In the genomic region with DNA sequence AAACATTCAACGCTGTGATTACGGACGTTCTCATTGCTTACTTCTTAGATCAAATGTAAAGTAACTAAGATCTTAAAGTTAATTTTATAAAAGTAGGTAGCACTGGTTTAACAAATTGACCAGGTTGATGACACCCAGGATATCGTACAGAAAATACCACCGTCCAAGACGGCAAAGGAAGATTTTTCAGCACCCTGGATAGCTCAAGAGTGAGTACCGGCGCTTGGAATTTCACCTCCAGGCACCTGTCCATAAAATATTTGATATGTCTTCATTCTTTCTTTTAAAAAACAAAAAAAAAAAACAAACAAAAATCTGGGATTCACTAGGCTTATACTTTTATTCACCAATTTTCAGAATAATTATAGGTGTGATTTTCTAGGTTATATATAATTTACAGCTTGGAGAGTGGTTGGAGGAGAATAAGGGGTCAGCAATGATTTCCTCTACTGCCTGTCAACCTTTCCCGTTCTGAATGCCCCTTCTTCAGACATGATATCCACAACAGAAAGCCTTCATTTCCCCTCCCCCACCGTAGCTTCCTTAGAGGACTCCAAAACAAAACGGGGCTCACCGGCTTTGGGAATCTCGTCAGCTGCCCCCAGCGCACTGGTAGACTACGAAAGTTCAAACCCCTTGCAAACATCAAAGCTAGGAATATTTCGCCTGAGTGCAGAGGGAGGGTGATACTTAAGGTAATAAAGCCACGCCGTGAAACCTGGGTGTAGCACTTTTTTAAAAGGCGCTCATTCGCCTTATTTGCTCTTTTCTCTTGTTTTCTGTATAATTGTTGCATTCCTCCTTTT, we compare ENCODE assay signal across 21 cellular contexts. TPM values are rescaled to one million over a fixed set of nuclear protein-coding genes. Genes with fewer than 3 reads are reported as not detected.
DNase-seq lines count a peak whose midpoint lies in the region; ATAC-seq and TF ChIP-seq lines count a peak whose summit lies in the region.
"Had no signal": no experiment of that assay in that cellular context is flagged by ENCODE, and none has a peak within 500 bp of the region (broad histone marks: within the 10 kb centered on the region; RNA-seq: fewer than 3 reads in every experiment).

No MANE protein-coding gene starts in this region.

- H3K9me3 ChIP-seq in breast epithelium: no peaks in the 10 kb centered on the region

- CTCF ChIA-PET in MCF 10A (lab: Yijun Ruan, JAX): no interaction called here

- no peak overlapping the region for H3K4me3 Mint-ChIP-seq in MCF 10A (ENCODE audit: unreplicated experiment)
- no peak overlapping the region for H3K4me3 Mint-ChIP-seq in stimulated activated naive B cell treated with anti-CD40 and anti-IgM and Interleukin-4, amounts not matched to agents 10 μg/mL and 1 μg/mL and 100 μg/mL, for 72 hours
- H3K4me3 Mint-ChIP-seq: activated T-cell treated with anti-CD3 and anti-CD28 coated beads, Interleukin-2, amount 50 U/mL, for 4 hours; nephron had no signal

- peaks cover 8 to 100% of the 10 kb centered on the region in 2 donors for H3K27me3 ChIP-seq in breast epithelium

- H3K36me3 Mint-ChIP-seq in MCF 10A (ENCODE audit: insufficient read depth, unreplicated experiment): no peaks in the 10 kb centered on the region
- peaks cover 21 to 23% of the 10 kb centered on the region in 2 donors for H3K36me3 Mint-ChIP-seq in stimulated activated naive B cell treated with anti-CD40 and anti-IgM and Interleukin-4, amounts not matched to agents 10 μg/mL and 1 μg/mL and 100 μg/mL, for 72 hours

- BruUV-seq in MCF 10A (replicated peaks; lab: Mats Ljungman, UMichigan): no TSS peak

- intact Hi-C loops in MCF 10A (cut with micrococcal nuclease) (no loop called here), breast epithelium (cut with DNase I; ENCODE audit: low total_unique reads) (no loop called here)

- H3K9me3 Mint-ChIP-seq in MCF 10A (ENCODE audit: unreplicated experiment): no peaks in the 10 kb centered on the region
- H3K9me3 Mint-ChIP-seq in stimulated activated naive B cell treated with anti-CD40 and anti-IgM and Interleukin-4, amounts not matched to agents 10 μg/mL and 1 μg/mL and 100 μg/mL, for 72 hours: peaks cover 14% of the 10 kb centered on the region in 2 donors

- no peak for ATAC-seq in stimulated activated naive B cell treated with anti-CD40 and anti-IgM and Interleukin-4, amounts not matched to agents 10 μg/mL and 1 μg/mL and 100 μg/mL, for 72 hours (replicated peaks)
- ATAC-seq in GM21786 (IDR thresholded peaks at IDR 0.05; ENCODE audit: unreplicated experiment) (no peak), GM18511 (IDR thresholded peaks at IDR 0.05; ENCODE audit: unreplicated experiment) (no peak)
- ATAC-seq: activated T-cell treated with anti-CD3 and anti-CD28 coated beads, Interleukin-2, amount 50 U/mL, for 4 hours had no signal

- H3K27ac Mint-ChIP-seq in MCF 10A (ENCODE audit: low read depth, unreplicated experiment): no peak overlapping the region
- H3K27ac Mint-ChIP-seq in stimulated activated naive B cell treated with anti-CD40 and anti-IgM and Interleukin-4, amounts not matched to agents 10 μg/mL and 1 μg/mL and 100 μg/mL, for 72 hours: peak overlapping the region; percentile 88
- H3K27ac Mint-ChIP-seq: nephron had no signal

- peaks cover 69% of the 10 kb centered on the region for H3K27me3 Mint-ChIP-seq in MCF 10A (ENCODE audit: insufficient read depth, unreplicated experiment)
- H3K27me3 Mint-ChIP-seq in stimulated activated naive B cell treated with anti-CD40 and anti-IgM and Interleukin-4, amounts not matched to agents 10 μg/mL and 1 μg/mL and 100 μg/mL, for 72 hours: peaks cover 47 to 69% of the 10 kb centered on the region in 2 donors

- DNase-seq in MCF 10A (ENCODE audit: unreplicated experiment): peak; percentile 10
- no peak for DNase-seq in breast epithelium (ENCODE audit: low spot score in 2 of 2)
- DNase-seq in LHCN-M2 (ENCODE audit: low read depth): peak; percentile 6
- peak; percentile 50 for DNase-seq in epithelial cell of esophagus (ENCODE audit: low read depth)
- no peak for DNase-seq in stimulated activated naive B cell treated with anti-CD40 and anti-IgM and Interleukin-4, amounts not matched to agents 10 μg/mL and 1 μg/mL and 100 μg/mL, for 72 hours
- no peak for DNase-seq in CD1c-positive myeloid dendritic cell (ENCODE audit: extremely low spot score)
- DNase-seq: activated CD4-positive, CD25-positive, alpha-beta regulatory T cell treated with anti-CD3 and anti-CD28 coated beads, Interleukin-2, amount 50 U/mL, for 72 hours; activated T-cell treated with anti-CD3 and anti-CD28 coated beads, Interleukin-2, amount 50 U/mL, for 4 hours; amniotic stem cell; DND-41; NCI-H1092 treated with DMSO at 0.1 percent for 48 hours; NCI-H2107; NCI-H748 treated with DMSO at 0.1 percent for 48 hours had no signal

- TF ChIP-seq CTCF in MCF 10A (IDR thresholded peaks at IDR 0.05; ENCODE audit: unreplicated experiment) (no peak), breast epithelium (IDR thresholded peaks at IDR 0.05) (no peak), epithelial cell of esophagus (IDR thresholded peaks at IDR 0.05; ENCODE audit: insufficient read depth, low read depth, low read length, missing control alignments) (no peak)

- no peak for TF ChIP-seq POLR2A in breast epithelium (IDR thresholded peaks at IDR 0.05)

- no peaks in the 10 kb centered on the region for H3K4me1 Mint-ChIP-seq in MCF 10A (ENCODE audit: insufficient read depth, unreplicated experiment)
- H3K4me1 Mint-ChIP-seq in stimulated activated naive B cell treated with anti-CD40 and anti-IgM and Interleukin-4, amounts not matched to agents 10 μg/mL and 1 μg/mL and 100 μg/mL, for 72 hours: peaks cover 24 to 32% of the 10 kb centered on the region in 2 donors

- H3K4me3 ChIP-seq in breast epithelium: no peak overlapping the region
- no peak overlapping the region for H3K4me3 ChIP-seq in epithelial cell of esophagus (ENCODE audit: low read length)
- H3K4me3 ChIP-seq: lung had no signal

- H3K27ac ChIP-seq in breast epithelium: no peak overlapping the region
- H3K27ac ChIP-seq: BLaER1 treated with 17β-estradiol and CSF1 and Interleukin-3, amounts not matched to agents 10 nM and 100 nM had no signal

- peaks cover 0 to under 1% of the 10 kb centered on the region in 2 donors for H3K4me1 ChIP-seq in breast epithelium

- H3K36me3 ChIP-seq in breast epithelium: no peaks in the 10 kb centered on the region
- H3K36me3 ChIP-seq: BLaER1 treated with 17β-estradiol and CSF1 and Interleukin-3, amounts not matched to agents 10 nM and 100 nM had no signal

- POLR2A ChIA-PET in MCF 10A (lab: Yijun Ruan, JAX): interaction anchor here (0.7 kb wide), 1 partner anchor 16 kb away, joined by 3 read pairs; no protein-coding TSS in a partner anchor

RNA-seq across cellular contexts. Expression of gene OTP, which starts 2.7 kb away (rescaled TPM):
- total RNA-seq in MCF 10A (2022) (not detected in 2 replicates), breast epithelium (under 1 TPM in 1 of 3 donors, not detected in 2; 0.15 TPM), LHCN-M2 (2014; rRNA removed) (not detected in 2 replicates)
- polyA plus RNA-seq in LHCN-M2 (2012): not detected
- total RNA-seq: activated T-cell treated with anti-CD3 and anti-CD28 coated beads, Interleukin-2, amount 50 U/mL, for 4 hours; frontal cortex; H4; lung; renal cortical epithelial cell had no signal
- polyA plus RNA-seq: lung had no signal

Comparison
In these comparisons a context has a peak if more than half of its experiments do, and no peak if none do; other contexts are left out.
1. DNase-seq: peak in MCF 10A (single experiment), LHCN-M2 (single experiment) and epithelial cell of esophagus (single experiment); none in breast epithelium (0 of 2), stimulated activated naive B cell treated with anti-CD40 and anti-IgM and Interleukin-4, amounts not matched to agents 10 μg/mL and 1 μg/mL and 100 μg/mL, for 72 hours (single experiment) and CD1c-positive myeloid dendritic cell (single experiment).